12 cellular contexts compared by ENCODE assay signal in the genomic region with DNA sequence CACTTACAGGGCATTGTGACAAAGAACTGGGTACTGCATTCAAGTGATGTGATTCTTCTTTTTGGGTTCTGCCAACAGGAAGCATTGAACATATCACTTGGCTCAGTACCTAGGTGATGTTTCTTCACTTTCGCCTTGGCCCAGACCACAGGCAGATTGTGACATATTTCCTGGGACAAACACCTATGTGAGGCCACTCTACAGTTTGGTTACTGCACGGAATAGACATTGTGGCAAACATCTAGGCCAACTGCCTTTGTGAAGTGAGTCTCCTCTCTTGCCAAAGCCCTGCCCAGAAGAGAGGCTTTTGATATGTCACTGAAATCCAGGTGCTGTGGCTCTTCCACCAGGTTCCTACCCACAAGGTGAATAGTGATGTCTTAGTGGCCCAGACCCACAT. TPM values are rescaled to one million over a fixed set of nuclear protein-coding genes. Genes with fewer than 3 reads are reported as not detected.
A peak's percentile ranks its signal among the peaks of the same experiment; 100 is the strongest.
DNase-seq lines count a peak whose midpoint lies in the region; ATAC-seq lines count a peak whose summit lies in the region.
"Not testable (repeated sequence)": the region's sequence is repeated elsewhere in the genome, so short reads cannot be mapped to it uniquely, and the experiment has no call there.
"Had no signal": no experiment of that assay in that cellular context is flagged by ENCODE, and none has a peak within 500 bp of the region (broad histone marks: within the 10 kb centered on the region; RNA-seq: fewer than 3 reads in every experiment).

No MANE protein-coding gene starts in this region.

- DNase-seq in left lobe of liver (ENCODE audit: low spot score), result not testable (repeated sequence)

- peak; percentile 54 for ATAC-seq in left lobe of liver

RNA-seq across cellular contexts. Expression of a gene that starts 14.4 kb away (rescaled TPM):
- not detected for total RNA-seq in left lobe of liver
- total RNA-seq: A172; A673; B cell; Caco-2; Calu3; CD4-positive, alpha-beta memory T cell; CD4-positive, alpha-beta T cell; CD4-positive, CD25-positive, alpha-beta regulatory T cell; CD8-positive, alpha-beta memory T cell; CD8-positive, alpha-beta T cell; Daoy had no signal
